In the genomic region with DNA sequence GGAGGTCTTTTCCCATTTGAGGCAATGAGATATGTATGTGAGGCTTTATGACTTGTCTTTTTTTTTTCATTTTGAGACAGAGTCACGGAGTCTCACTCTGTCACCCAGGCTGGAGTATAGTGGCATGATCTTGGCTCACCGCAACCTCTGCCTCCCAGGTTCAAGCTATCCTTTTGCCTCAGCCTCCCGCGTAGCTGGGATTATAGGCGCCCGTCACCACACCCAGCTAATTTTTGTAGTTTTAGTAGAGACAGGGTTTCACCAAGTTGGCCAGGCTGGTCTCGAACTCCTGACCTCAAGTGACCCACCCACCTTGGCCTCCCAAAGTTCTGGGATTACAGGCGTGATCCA, we compare ENCODE assay signal across 12 cellular contexts. TPM values are rescaled to one million over a fixed set of nuclear protein-coding genes. Genes with fewer than 3 reads are reported as not detected.
"Had no signal": no experiment of that assay in that cellular context is flagged by ENCODE, and none has a peak within 500 bp of the region (broad histone marks: within the 10 kb centered on the region; RNA-seq: fewer than 3 reads in every experiment).

No MANE protein-coding gene starts in this region.

RNA-seq across cellular contexts. Expression of a gene that starts 55.5 kb away (rescaled TPM):
- total RNA-seq: activated CD8-positive, alpha-beta T cell treated with anti-CD3 and anti-CD28 coated beads, Interleukin-2, amount 10 ng/mL, durations not matched to agents 7 days and 5 days; dermis blood vessel endothelial cell; glomerular endothelial cell; lower leg skin; mesenteric fat pad; neural crest cell; ovary; pulmonary artery endothelial cell; SJSA1; T-helper 2 cell treated with Interferon-gamma antibody and Interleukin-4, amounts not matched to agents 100 ng/mL and 5 ng/mL, for 36 hours; urinary bladder; WTC11 had no signal
- polyA plus RNA-seq: ovary, urinary bladder had no signal
